Comparison of ENCODE assay signal across 1 cellular context in genomic region chr1:8687053-8687452, GRCh38.
TF ChIP-seq lines count a peak whose summit lies in the region.

No MANE protein-coding gene starts in this region.

TF ChIP-seq in GM23338, 12 proteins besides CTCF, POLR2A, EP300 and RAD21 (continued from another document):
- TF ChIP-seq ZNF462 (CRISPR knock-in tag; IDR thresholded peaks at IDR 0.05): no peak
- no peak for TF ChIP-seq NANOG (IDR thresholded peaks at IDR 0.05; ENCODE audit: borderline replicate concordance)
TF ChIP-seq in GM23338: peak in this region for 0.
